ENCODE assay signal across 8 cellular contexts in genomic region chr12:100826323-100826722, GRCh38. TPM values are rescaled to one million over a fixed set of nuclear protein-coding genes. Genes with fewer than 3 reads are reported as not detected.
DNase-seq lines count a peak whose midpoint lies in the region; TF ChIP-seq lines count a peak whose summit lies in the region.

No MANE protein-coding gene starts in this region.

- H3K27me3 Mint-ChIP-seq in Caco-2 (ENCODE audit: insufficient read depth, unreplicated experiment) = peaks cover 2% of the 10 kb centered on the region
- no peaks in the 10 kb centered on the region for H3K27me3 Mint-ChIP-seq in MCF 10A (ENCODE audit: insufficient read depth, unreplicated experiment)

- H4K20me1 ChIP-seq in osteoblast (ENCODE audit: insufficient read depth, low read length) = no peaks in the 10 kb centered on the region

- H3K23ac ChIP-seq in mesendoderm (ENCODE audit: low read length) = no peak overlapping the region

- POLR2A ChIA-PET in Caco-2 (lab: Charles Lee) (no interaction called here), MCF 10A (lab: Yijun Ruan, JAX) (no interaction called here)

- H3K9ac ChIP-seq in mesendoderm (ENCODE audit: low read length) = no peak overlapping the region

- no peak overlapping the region for H2BK5ac ChIP-seq in mesendoderm (ENCODE audit: low read length)

- H3K4me1 Mint-ChIP-seq in Caco-2 (ENCODE audit: low read depth, unreplicated experiment) (no peaks in the 10 kb centered on the region), MCF 10A (ENCODE audit: insufficient read depth, unreplicated experiment) (no peaks in the 10 kb centered on the region)

- H4K8ac ChIP-seq in mesendoderm (ENCODE audit: low read depth, low read length) = no peak overlapping the region

- H3K9me3 Mint-ChIP-seq in Caco-2 (ENCODE audit: unreplicated experiment) (no peaks in the 10 kb centered on the region), MCF 10A (ENCODE audit: unreplicated experiment) (no peaks in the 10 kb centered on the region)

- H3K27ac Mint-ChIP-seq in Caco-2 (ENCODE audit: unreplicated experiment) (no peak overlapping the region), MCF 10A (ENCODE audit: low read depth, unreplicated experiment) (no peak overlapping the region)

- no peak overlapping the region for H2BK15ac ChIP-seq in mesendoderm (replicated peaks; ENCODE audit: low read depth)

- H3K36me3 Mint-ChIP-seq in Caco-2 (ENCODE audit: insufficient read depth, unreplicated experiment) (no peaks in the 10 kb centered on the region), MCF 10A (ENCODE audit: insufficient read depth, unreplicated experiment) (peaks cover 7% of the 10 kb centered on the region)

- no peak overlapping the region for H3K56ac ChIP-seq in mesendoderm (ENCODE audit: low read length)

- H3K27me3 ChIP-seq in Caco-2 (replicated peaks; ENCODE audit: control insufficient read depth, insufficient read depth, low read length) (no peaks in the 10 kb centered on the region), mesendoderm (ENCODE audit: insufficient read depth, low read length, poor library complexity) (no peaks in the 10 kb centered on the region), osteoblast (ENCODE audit: insufficient read depth, low read length) (no peaks in the 10 kb centered on the region)

- H3K4me2 ChIP-seq in mesendoderm (ENCODE audit: low read length) (no peak overlapping the region), osteoblast (ENCODE audit: insufficient read depth, low read length) (no peak overlapping the region)

- no peak overlapping the region for H2AFZ ChIP-seq in osteoblast (ENCODE audit: low read length)

- H2BK120ac ChIP-seq in mesendoderm (ENCODE audit: low read depth, low read length) = no peak overlapping the region

- WGBS in mesendoderm (ENCODE audit: extremely low coverage, insufficient coverage, low lambda C conversion rate) = no CpG with 5 or more reads among the region's 4 CpGs

- H3K18ac ChIP-seq in mesendoderm (ENCODE audit: low read length) = no peak overlapping the region

- no peak overlapping the region for H3K4ac ChIP-seq in mesendoderm (ENCODE audit: low read depth, low read length)

- CTCF ChIA-PET in Caco-2 (lab: Charles Lee) (no interaction called here), MCF 10A (lab: Yijun Ruan, JAX) (interaction anchor here (0.6 to 7.3 kb wide), 12 partner anchors 8 to 1951 kb away, joined by 3 to 61 read pairs (median 4); partner anchors contain the start of gene UTP20)

- H4K5ac ChIP-seq in mesendoderm (ENCODE audit: low read length) = no peak overlapping the region

- H3K36me3 ChIP-seq in Caco-2 (ENCODE audit: control insufficient read depth, insufficient read depth, low read length) (no peaks in the 10 kb centered on the region), mesendoderm (ENCODE audit: control insufficient read depth, insufficient read depth, low read length) (no peaks in the 10 kb centered on the region), osteoblast (ENCODE audit: insufficient read depth, low read length) (no peaks in the 10 kb centered on the region)

- H3K4me3 ChIP-seq in Caco-2 (ENCODE audit: low read depth, low read length) = no peak overlapping the region
- H3K4me3 ChIP-seq in mesendoderm (ENCODE audit: low read length) = no peak overlapping the region
- H3K4me3 ChIP-seq in osteoblast (ENCODE audit: insufficient read depth, low read length) = no peak overlapping the region

- H2AK5ac ChIP-seq in mesendoderm (ENCODE audit: low read length) = no peak overlapping the region

- TF ChIP-seq CTCF in Caco-2 (IDR thresholded peaks at IDR 0.05; ENCODE audit: insufficient read depth in 1 of 2, low read depth in 1 of 2, low read length in 1 of 2, severe bottlenecking in 1 of 2, unreplicated experiment in 1 of 2) (no peak), MCF 10A (IDR thresholded peaks at IDR 0.05; ENCODE audit: unreplicated experiment) (no peak), osteoblast (IDR thresholded peaks at IDR 0.05; ENCODE audit: extremely low read depth, low read depth, low read length) (no peak)

- DNase-seq in Caco-2 (peak; percentile 52 to 64), LHCN-M2 (ENCODE audit: low read depth) (peak; percentile 37), MCF 10A (ENCODE audit: unreplicated experiment) (peak; percentile 61), mesendoderm (peak; percentile 60), activated gamma-delta T cell treated with Interleukin-2 at 50 U/mL for 16 hours (no peak), osteoblast (ENCODE audit: insufficient read length, low spot score, missing footprints) (no peak), NCI-H526 treated with DMSO at 0.1 percent for 48 hours (lab: John Stamatoyannopoulos, UW) (no peak), DMS153 treated with DMSO at 0.1 percent for 48 hours (lab: John Stamatoyannopoulos, UW; ENCODE audit: unreplicated experiment) (no peak)

- H3K79me1 ChIP-seq in mesendoderm (ENCODE audit: low read length) = no peaks in the 10 kb centered on the region

- H3K9me3 ChIP-seq in Caco-2 (no peaks in the 10 kb centered on the region), osteoblast (ENCODE audit: low read depth, low read length) (no peaks in the 10 kb centered on the region)

- intact Hi-C loops in Caco-2 (cut with micrococcal nuclease; ENCODE audit: unreplicated experiment) (loop anchor here (10.0 kb wide), 1 partner anchor 158 kb away; no protein-coding TSS in a partner anchor), MCF 10A (cut with micrococcal nuclease) (loop anchor here (5.0 kb wide), 2 partner anchors 161 to 456 kb away; partner anchors contain the start of gene UTP20)

- H3K79me2 ChIP-seq in mesendoderm (ENCODE audit: control insufficient read depth, insufficient read depth, low read length) (no peaks in the 10 kb centered on the region), osteoblast (ENCODE audit: insufficient read depth, low read length) (no peaks in the 10 kb centered on the region)

- BruUV-seq in Caco-2 (replicated peaks; lab: Mats Ljungman, UMichigan) (no TSS peak), MCF 10A (replicated peaks; lab: Mats Ljungman, UMichigan) (no TSS peak)

- H3K4me1 ChIP-seq in Caco-2 (no peaks in the 10 kb centered on the region), mesendoderm (ENCODE audit: control insufficient read depth, low read depth, low read length) (no peaks in the 10 kb centered on the region), osteoblast (ENCODE audit: insufficient read depth, low read length) (no peaks in the 10 kb centered on the region)

- H3K4me3 Mint-ChIP-seq in Caco-2 (ENCODE audit: unreplicated experiment) = no peak overlapping the region
- H3K4me3 Mint-ChIP-seq in MCF 10A (ENCODE audit: unreplicated experiment) = no peak overlapping the region

- H3K27ac ChIP-seq in mesendoderm (ENCODE audit: low read depth, low read length) = no peak overlapping the region
- no peak overlapping the region for H3K27ac ChIP-seq in osteoblast (ENCODE audit: low read depth, low read length)

RNA-seq across cellular contexts. Expression of gene ANO4, which starts 31.7 kb away (rescaled TPM):
- total RNA-seq in Caco-2 (2022) (0.09 TPM in 1 of 2 replicates, not detected in the other), LHCN-M2 (2014; rRNA removed) (8.3 and 8.8 TPM in 2 replicates), MCF 10A (2022) (0.15 and 0.91 TPM in 2 replicates), osteoblast (not detected in 2 replicates)
- polyA plus RNA-seq in LHCN-M2 (2012) = 3.2 TPM
- 4.1 TPM for polyA plus RNA-seq in mesendoderm (2013, experiment 1 of 2)
- 4.7 TPM for polyA plus RNA-seq in mesendoderm (2013, experiment 2 of 2)

Comparison
In these comparisons a context has a peak if more than half of its experiments do, and no peak if none do; other contexts are left out.
1. DNase-seq: peak in Caco-2 (2 of 2), LHCN-M2 (single experiment), MCF 10A (single experiment) and mesendoderm (single experiment); none in activated gamma-delta T cell treated with Interleukin-2 at 50 U/mL for 16 hours (single experiment), osteoblast (single experiment), NCI-H526 treated with DMSO at 0.1 percent for 48 hours (single experiment) and DMS153 treated with DMSO at 0.1 percent for 48 hours (single experiment).